Comparison of ENCODE assay signal across 30 cellular contexts in genomic region chr13:21531475-21531874, GRCh38.
"Had no signal": no experiment of that assay in that cellular context is flagged by ENCODE, and none has a peak within 500 bp of the region (broad histone marks: within the 10 kb centered on the region; RNA-seq: fewer than 3 reads in every experiment).

No MANE protein-coding gene starts in this region.

- DNase-seq: activated CD4-positive, alpha-beta memory T cell treated with anti-CD3 and anti-CD28 coated beads, Interleukin-2, amount 10 ng/mL, durations not matched to agents 7 days and 5 days; activated CD4-positive, alpha-beta T cell treated with anti-CD3 and anti-CD28 coated beads for 1 hour; activated CD4-positive, alpha-beta T cell treated with anti-CD3 and anti-CD28 coated beads for 4 hours; activated CD4-positive, alpha-beta T cell treated with anti-CD3 and anti-CD28 coated beads, Interleukin-2, amount 10 ng/mL, durations not matched to agents 7 days and 5 days; activated CD4-positive, alpha-beta T cell treated with anti-CD3 and anti-CD28 coated beads, Interleukin-2, amount 50 U/mL, for 4 hours; activated CD8-positive, alpha-beta memory T cell treated with anti-CD3 and anti-CD28 coated beads, Interleukin-2, amount 50 U/mL, for 48 hours; activated gamma-delta T cell; activated naive CD4-positive, alpha-beta T cell; activated naive CD4-positive, alpha-beta T cell treated with anti-CD3 and anti-CD28 coated beads, Interleukin-2, amount 10 ng/mL, durations not matched to agents 7 days and 5 days; activated T-cell treated with anti-CD3 and anti-CD28 coated beads for 4 hours; activated T-cell treated with anti-CD3 and anti-CD28 coated beads, Interleukin-2, amount 50 U/mL, for 24 hours; activated T-cell treated with anti-CD3 and anti-CD28 coated beads, Interleukin-2, amount 50 U/mL, for 72 hours; adrenal gland; amygdala; aorta; central memory CD4-positive, alpha-beta T cell; dorsolateral prefrontal cortex; effector memory CD4-positive, alpha-beta T cell; endodermal cell; foreskin fibroblast; head of caudate nucleus had no signal

- FAIRE-seq: frontal cortex had no signal

- H3K4me3 Mint-ChIP-seq: activated CD4-positive, alpha-beta memory T cell treated with anti-CD3 and anti-CD28 coated beads, Interleukin-2, amount 10 ng/mL, durations not matched to agents 7 days and 5 days; activated CD4-positive, alpha-beta T cell treated with anti-CD3 and anti-CD28 coated beads, Interleukin-2, amount 10 ng/mL, durations not matched to agents 7 days and 5 days; activated naive CD4-positive, alpha-beta T cell treated with anti-CD3 and anti-CD28 coated beads, Interleukin-2, amount 10 ng/mL, durations not matched to agents 7 days and 5 days; activated T-cell treated with anti-CD3 and anti-CD28 coated beads, Interleukin-2, amount 50 U/mL, for 24 hours; activated T-cell treated with anti-CD3 and anti-CD28 coated beads, Interleukin-2, amount 50 U/mL, for 72 hours; brain; dendritic cell treated with granulocyte-macrophage colony-stimulating factor and Interleukin-4, amounts not matched to agents 40 ng/mL and 50 ng/mL, for 4 days; endodermal cell; WTC11 had no signal

- H3K9me3 Mint-ChIP-seq: activated CD4-positive, alpha-beta memory T cell treated with anti-CD3 and anti-CD28 coated beads, Interleukin-2, amount 10 ng/mL, durations not matched to agents 7 days and 5 days; activated CD4-positive, alpha-beta T cell treated with anti-CD3 and anti-CD28 coated beads, Interleukin-2, amount 10 ng/mL, durations not matched to agents 7 days and 5 days; activated naive CD4-positive, alpha-beta T cell treated with anti-CD3 and anti-CD28 coated beads, Interleukin-2, amount 10 ng/mL, durations not matched to agents 7 days and 5 days; activated naive CD4-positive, alpha-beta T cell treated with anti-CD3 and anti-CD28 coated beads, Interleukin-2, amount 50 U/mL, for 72 hours; activated T-cell treated with anti-CD3 and anti-CD28 coated beads, Interleukin-2, amount 50 U/mL, for 24 hours; activated T-cell treated with anti-CD3 and anti-CD28 coated beads, Interleukin-2, amount 50 U/mL, for 72 hours; brain; dendritic cell treated with granulocyte-macrophage colony-stimulating factor and Interleukin-4, amounts not matched to agents 40 ng/mL and 50 ng/mL, for 4 days; endodermal cell; WTC11 had no signal

- H3K27ac ChIP-seq: adrenal gland, breast epithelium, cardiac muscle cell, coronary artery, dorsolateral prefrontal cortex had no signal

- H3K4me1 Mint-ChIP-seq: activated CD4-positive, alpha-beta T cell treated with anti-CD3 and anti-CD28 coated beads, Interleukin-2, amount 10 ng/mL, durations not matched to agents 7 days and 5 days; activated naive CD4-positive, alpha-beta T cell treated with anti-CD3 and anti-CD28 coated beads, Interleukin-2, amount 10 ng/mL, durations not matched to agents 7 days and 5 days; brain; WTC11 had no signal

- H3K27me3 ChIP-seq: adrenal gland, breast epithelium, cardiac muscle cell, dorsolateral prefrontal cortex had no signal

- H3K9me3 ChIP-seq: adrenal gland, breast epithelium had no signal

- H3K36me3 Mint-ChIP-seq: activated naive CD4-positive, alpha-beta T cell treated with anti-CD3 and anti-CD28 coated beads, Interleukin-2, amount 50 U/mL, for 72 hours; WTC11 had no signal

- H3K27me3 Mint-ChIP-seq: activated CD4-positive, alpha-beta memory T cell treated with anti-CD3 and anti-CD28 coated beads, Interleukin-2, amount 10 ng/mL, durations not matched to agents 7 days and 5 days; activated CD4-positive, alpha-beta T cell treated with anti-CD3 and anti-CD28 coated beads, Interleukin-2, amount 10 ng/mL, durations not matched to agents 7 days and 5 days; activated naive CD4-positive, alpha-beta T cell treated with anti-CD3 and anti-CD28 coated beads, Interleukin-2, amount 10 ng/mL, durations not matched to agents 7 days and 5 days; activated T-cell treated with anti-CD3 and anti-CD28 coated beads, Interleukin-2, amount 50 U/mL, for 24 hours; brain; dendritic cell treated with granulocyte-macrophage colony-stimulating factor and Interleukin-4, amounts not matched to agents 40 ng/mL and 50 ng/mL, for 4 days had no signal

- ATAC-seq: activated T-cell treated with anti-CD3 and anti-CD28 coated beads, Interleukin-2, amount 50 U/mL, for 72 hours; esophagus mucosa; WTC11 had no signal

- H3K27ac Mint-ChIP-seq: activated CD4-positive, alpha-beta memory T cell treated with anti-CD3 and anti-CD28 coated beads, Interleukin-2, amount 10 ng/mL, durations not matched to agents 7 days and 5 days; activated CD4-positive, alpha-beta T cell treated with anti-CD3 and anti-CD28 coated beads, Interleukin-2, amount 10 ng/mL, durations not matched to agents 7 days and 5 days; activated naive CD4-positive, alpha-beta T cell treated with anti-CD3 and anti-CD28 coated beads, Interleukin-2, amount 10 ng/mL, durations not matched to agents 7 days and 5 days; activated naive CD4-positive, alpha-beta T cell treated with anti-CD3 and anti-CD28 coated beads, Interleukin-2, amount 50 U/mL, for 72 hours; activated T-cell treated with anti-CD3 and anti-CD28 coated beads, Interleukin-2, amount 50 U/mL, for 24 hours; activated T-cell treated with anti-CD3 and anti-CD28 coated beads, Interleukin-2, amount 50 U/mL, for 72 hours; brain; dendritic cell treated with granulocyte-macrophage colony-stimulating factor and Interleukin-4, amounts not matched to agents 40 ng/mL and 50 ng/mL, for 4 days; endodermal cell; WTC11 had no signal
